In the genomic region with DNA sequence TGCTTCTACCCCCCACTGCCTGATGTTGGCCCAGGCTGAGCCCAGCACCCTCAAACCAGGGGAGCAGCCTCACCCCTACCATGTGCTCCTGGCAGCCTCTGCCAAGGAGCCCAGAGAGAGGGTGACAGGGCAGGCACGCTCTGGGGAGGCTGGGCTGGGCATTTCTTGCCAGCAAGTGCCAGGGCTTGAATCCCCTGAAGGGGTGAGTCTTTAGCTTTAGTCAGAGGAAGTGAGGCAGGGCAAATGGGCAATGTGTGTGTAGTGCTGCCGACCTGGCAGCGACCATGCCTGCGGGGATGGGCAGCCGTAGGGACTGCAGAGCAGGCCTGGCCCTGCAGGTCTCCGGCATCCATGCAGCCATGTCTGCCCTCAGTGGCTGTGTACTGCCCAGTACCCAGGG, we compare ENCODE assay signal across 10 cellular contexts.
"Had no signal": no experiment of that assay in that cellular context is flagged by ENCODE, and none has a peak within 500 bp of the region (broad histone marks: within the 10 kb centered on the region; RNA-seq: fewer than 3 reads in every experiment).

No MANE protein-coding gene starts in this region.

- H3K27me3 ChIP-seq: esophagus squamous epithelium, neural progenitor cell, transverse colon had no signal

- H3K36me3 ChIP-seq: esophagus squamous epithelium, neural progenitor cell, transverse colon had no signal

- H3K9me3 ChIP-seq: esophagus squamous epithelium, transverse colon had no signal

- H3K4me3 ChIP-seq: esophagus squamous epithelium, neural progenitor cell, transverse colon had no signal

- H3K79me2 ChIP-seq: parathyroid adenoma had no signal

- H3K4me1 ChIP-seq: parathyroid adenoma had no signal

- H3K9ac ChIP-seq: neural progenitor cell, parathyroid adenoma had no signal

- H3K4me2 ChIP-seq: neural progenitor cell had no signal

- DNase-seq: activated CD4-positive, alpha-beta T cell treated with anti-CD3 and anti-CD28 coated beads for 4 hours; activated naive CD4-positive, alpha-beta T cell; central memory CD4-positive, alpha-beta T cell; esophagus squamous epithelium; head of caudate nucleus; retina; T-helper 9 cell; transverse colon had no signal

- H2AFZ ChIP-seq: neural progenitor cell, parathyroid adenoma had no signal

- H3K27ac ChIP-seq: neural progenitor cell, parathyroid adenoma, transverse colon had no signal
